In the genomic region with DNA sequence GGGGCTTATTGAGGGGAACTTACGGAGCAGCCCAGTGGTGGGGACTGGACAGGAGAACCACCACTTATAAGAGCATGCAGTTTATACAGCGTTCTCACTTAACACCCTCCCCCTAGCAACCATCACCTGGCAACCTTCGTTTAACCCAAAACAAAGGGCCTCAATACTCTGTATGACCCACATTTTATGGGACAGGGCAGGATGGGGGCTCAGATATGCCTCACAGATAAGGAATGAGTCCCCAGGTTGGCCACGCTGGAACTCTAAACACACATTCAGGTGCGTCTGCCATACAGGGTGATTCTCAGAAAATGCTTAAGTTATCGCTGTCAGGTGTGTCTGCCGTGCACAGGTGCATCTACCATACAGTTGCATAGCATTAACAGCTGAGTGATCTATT, we compare ENCODE assay signal across 17 cellular contexts.
"Had no signal": no experiment of that assay in that cellular context is flagged by ENCODE, and none has a peak within 500 bp of the region (broad histone marks: within the 10 kb centered on the region; RNA-seq: fewer than 3 reads in every experiment).

No MANE protein-coding gene starts in this region.

- DNase-seq: activated CD4-positive, alpha-beta T cell treated with anti-CD3 and anti-CD28 coated beads, Interleukin-2, amount 10 ng/mL, durations not matched to agents 24 days and 14 days; activated gamma-delta T cell treated with Interleukin-2 at 50 U/mL for 16 hours; activated naive CD8-positive, alpha-beta T cell treated with anti-CD3 and anti-CD28 coated beads for 36 hours; activated T-cell treated with anti-CD3 and anti-CD28 coated beads, Interleukin-2, amount 50 U/mL, for 24 hours; brain microvascular endothelial cell; cerebellar nuclear complex; dorsolateral prefrontal cortex; esophagus squamous epithelium; foreskin keratinocyte; mammary epithelial cell; natural killer cell; right cardiac atrium had no signal

- ATAC-seq: foreskin keratinocyte; left lobe of liver; stimulated activated effector memory CD8-positive, alpha-beta T cell treated with anti-CD3 and anti-CD28 coated beads, Interleukin-12 subunit alpha, Interleukin-12 subunit beta, amount 100 ng/mL, for 72 hours had no signal

- H3K9me3 ChIP-seq: esophagus squamous epithelium, tibial nerve had no signal

- H3K4me3 ChIP-seq: dorsolateral prefrontal cortex, esophagus squamous epithelium, smooth muscle cell, tibial nerve had no signal

- H3K4me3 Mint-ChIP-seq: activated CD4-positive, alpha-beta T cell treated with anti-CD3 and anti-CD28 coated beads, Interleukin-2, amount 10 ng/mL, durations not matched to agents 24 days and 14 days; activated naive CD8-positive, alpha-beta T cell treated with anti-CD3 and anti-CD28 coated beads for 36 hours; activated T-cell treated with anti-CD3 and anti-CD28 coated beads, Interleukin-2, amount 50 U/mL, for 24 hours; natural killer cell; stimulated activated effector memory CD8-positive, alpha-beta T cell treated with anti-CD3 and anti-CD28 coated beads, Interleukin-12 subunit alpha, Interleukin-12 subunit beta, amount 100 ng/mL, for 72 hours had no signal

- H3K27ac Mint-ChIP-seq: activated CD4-positive, alpha-beta T cell treated with anti-CD3 and anti-CD28 coated beads, Interleukin-2, amount 10 ng/mL, durations not matched to agents 24 days and 14 days; activated naive CD8-positive, alpha-beta T cell treated with anti-CD3 and anti-CD28 coated beads for 36 hours; activated T-cell treated with anti-CD3 and anti-CD28 coated beads, Interleukin-2, amount 50 U/mL, for 24 hours; natural killer cell; progenitor cell of endocrine pancreas; stimulated activated effector memory CD8-positive, alpha-beta T cell treated with anti-CD3 and anti-CD28 coated beads, Interleukin-12 subunit alpha, Interleukin-12 subunit beta, amount 100 ng/mL, for 72 hours had no signal

- H3K36me3 Mint-ChIP-seq: activated naive CD8-positive, alpha-beta T cell treated with anti-CD3 and anti-CD28 coated beads for 36 hours; natural killer cell; stimulated activated effector memory CD8-positive, alpha-beta T cell treated with anti-CD3 and anti-CD28 coated beads, Interleukin-12 subunit alpha, Interleukin-12 subunit beta, amount 100 ng/mL, for 72 hours had no signal
